1 cellular context compared by ENCODE assay signal in the genomic region with DNA sequence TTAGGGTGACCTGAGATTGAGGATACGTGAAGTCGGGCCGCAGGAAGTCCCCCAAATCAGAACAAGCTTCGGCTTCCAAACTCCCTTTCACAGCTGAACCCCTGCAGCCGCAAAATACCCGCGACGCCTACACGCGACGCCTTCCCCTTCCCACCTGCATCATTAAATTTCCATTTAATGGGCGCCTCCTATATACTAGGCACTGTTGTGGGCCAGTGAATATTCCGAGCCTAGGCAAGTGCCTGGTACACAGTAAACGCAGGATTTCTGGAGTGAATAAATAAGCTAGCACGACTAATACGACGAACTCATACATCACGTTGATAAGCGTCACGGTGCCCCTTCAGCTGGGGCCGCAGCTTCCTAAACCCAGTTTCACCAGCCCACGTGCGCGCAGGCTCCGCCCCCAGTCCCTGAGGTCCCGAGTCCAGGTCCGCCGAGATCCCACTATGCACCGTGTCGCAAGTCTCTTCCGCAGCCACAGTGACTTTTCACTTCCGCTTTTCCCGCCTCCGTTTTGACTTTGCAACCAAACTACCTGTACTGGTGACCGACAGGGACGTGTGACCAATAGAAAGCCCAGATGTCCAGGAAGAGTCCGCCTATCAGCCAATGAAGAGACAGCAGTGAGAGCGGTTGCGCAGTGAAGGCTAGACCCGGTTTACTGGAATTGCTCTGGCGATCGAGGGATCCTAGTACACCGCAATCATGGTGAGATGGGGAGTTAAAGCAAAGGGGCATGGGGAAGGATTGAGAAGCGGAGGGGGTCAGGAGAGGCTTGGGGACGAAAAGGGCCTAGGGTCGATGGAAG.
A peak's percentile ranks its signal among the peaks of the same experiment; 100 is the strongest.
TF ChIP-seq lines count a peak whose summit lies in the region.

Gene PSMB3, plus strand, starts transcription at position 623 of the 811 bp plus-strand sequence. Its CDS starts 86 bp downstream, at position 709.

TF ChIP-seq in HepG2, 621 proteins besides CTCF, POLR2A, EP300 and RAD21 (continued from another document and continues in another):
- TF ChIP-seq PBX2 (CRISPR knock-in tag; IDR thresholded peaks at IDR 0.05) = peak; percentile 99
- TF ChIP-seq HOXD1 (CRISPR knock-in tag; IDR thresholded peaks at IDR 0.05) = no peak
- no peak for TF ChIP-seq ZNF781 (CRISPR knock-in tag; IDR thresholded peaks at IDR 0.05; ENCODE audit: borderline replicate concordance, not compliant biosample characterization)
- TF ChIP-seq, protein P1, sequence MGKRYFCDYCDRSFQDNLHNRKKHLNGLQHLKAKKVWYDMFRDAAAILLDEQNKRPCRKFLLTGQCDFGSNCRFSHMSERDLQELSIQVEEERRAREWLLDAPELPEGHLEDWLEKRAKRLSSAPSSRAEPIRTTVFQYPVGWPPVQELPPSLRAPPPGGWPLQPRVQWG (CRISPR knock-in tag; IDR thresholded peaks at IDR 0.05; ENCODE audit: borderline replicate concordance, low read depth) = no peak
- no peak for TF ChIP-seq MAFF (IDR thresholded peaks at IDR 0.05; ENCODE audit: low read depth, low read length)
- TF ChIP-seq ATF6 (CRISPR knock-in tag; conservative IDR thresholded peaks at IDR 0.05) = no peak
- peak; percentile 24 for TF ChIP-seq THAP7 (CRISPR knock-in tag; IDR thresholded peaks at IDR 0.05)
- no peak for TF ChIP-seq ZNF615 (CRISPR knock-in tag; IDR thresholded peaks at IDR 0.05; ENCODE audit: borderline replicate concordance)
- TF ChIP-seq AGO1 (IDR thresholded peaks at IDR 0.05; ENCODE audit: low read depth, low read length, poor library complexity, severe bottlenecking) = peak; percentile 15
- TF ChIP-seq NR2C2 (CRISPR knock-in tag; IDR thresholded peaks at IDR 0.05; ENCODE audit: borderline replicate concordance) = peak; percentile 97
- TF ChIP-seq CBX2 (IDR thresholded peaks at IDR 0.05; ENCODE audit: low read depth, low read length) = no peak
- TF ChIP-seq CBX2 (CRISPR knock-in tag; IDR thresholded peaks at IDR 0.05; ENCODE audit: low read depth) = no peak
- no peak for TF ChIP-seq HNRNPH1 (optimal IDR thresholded peaks at IDR 0.05; ENCODE audit: low read depth, low read length)
- no peak for TF ChIP-seq ZFP36L2 (CRISPR knock-in tag; IDR thresholded peaks at IDR 0.05)
- peak; percentile 55; the same call in 1 of the 2 replicates for TF ChIP-seq RERE (CRISPR knock-in tag; IDR thresholded peaks at IDR 0.05; ENCODE audit: low read depth)
- no peak for TF ChIP-seq EZH2 (conservative IDR thresholded peaks at IDR 0.05; ENCODE audit: low read depth, low read length)
- TF ChIP-seq NCOA2 (CRISPR knock-in tag; IDR thresholded peaks at IDR 0.05) = peak; percentile 61
- peak; percentile 81 for TF ChIP-seq KDM2A (CRISPR knock-in tag; IDR thresholded peaks at IDR 0.05; ENCODE audit: borderline replicate concordance, low read depth)
- TF ChIP-seq, protein P2, sequence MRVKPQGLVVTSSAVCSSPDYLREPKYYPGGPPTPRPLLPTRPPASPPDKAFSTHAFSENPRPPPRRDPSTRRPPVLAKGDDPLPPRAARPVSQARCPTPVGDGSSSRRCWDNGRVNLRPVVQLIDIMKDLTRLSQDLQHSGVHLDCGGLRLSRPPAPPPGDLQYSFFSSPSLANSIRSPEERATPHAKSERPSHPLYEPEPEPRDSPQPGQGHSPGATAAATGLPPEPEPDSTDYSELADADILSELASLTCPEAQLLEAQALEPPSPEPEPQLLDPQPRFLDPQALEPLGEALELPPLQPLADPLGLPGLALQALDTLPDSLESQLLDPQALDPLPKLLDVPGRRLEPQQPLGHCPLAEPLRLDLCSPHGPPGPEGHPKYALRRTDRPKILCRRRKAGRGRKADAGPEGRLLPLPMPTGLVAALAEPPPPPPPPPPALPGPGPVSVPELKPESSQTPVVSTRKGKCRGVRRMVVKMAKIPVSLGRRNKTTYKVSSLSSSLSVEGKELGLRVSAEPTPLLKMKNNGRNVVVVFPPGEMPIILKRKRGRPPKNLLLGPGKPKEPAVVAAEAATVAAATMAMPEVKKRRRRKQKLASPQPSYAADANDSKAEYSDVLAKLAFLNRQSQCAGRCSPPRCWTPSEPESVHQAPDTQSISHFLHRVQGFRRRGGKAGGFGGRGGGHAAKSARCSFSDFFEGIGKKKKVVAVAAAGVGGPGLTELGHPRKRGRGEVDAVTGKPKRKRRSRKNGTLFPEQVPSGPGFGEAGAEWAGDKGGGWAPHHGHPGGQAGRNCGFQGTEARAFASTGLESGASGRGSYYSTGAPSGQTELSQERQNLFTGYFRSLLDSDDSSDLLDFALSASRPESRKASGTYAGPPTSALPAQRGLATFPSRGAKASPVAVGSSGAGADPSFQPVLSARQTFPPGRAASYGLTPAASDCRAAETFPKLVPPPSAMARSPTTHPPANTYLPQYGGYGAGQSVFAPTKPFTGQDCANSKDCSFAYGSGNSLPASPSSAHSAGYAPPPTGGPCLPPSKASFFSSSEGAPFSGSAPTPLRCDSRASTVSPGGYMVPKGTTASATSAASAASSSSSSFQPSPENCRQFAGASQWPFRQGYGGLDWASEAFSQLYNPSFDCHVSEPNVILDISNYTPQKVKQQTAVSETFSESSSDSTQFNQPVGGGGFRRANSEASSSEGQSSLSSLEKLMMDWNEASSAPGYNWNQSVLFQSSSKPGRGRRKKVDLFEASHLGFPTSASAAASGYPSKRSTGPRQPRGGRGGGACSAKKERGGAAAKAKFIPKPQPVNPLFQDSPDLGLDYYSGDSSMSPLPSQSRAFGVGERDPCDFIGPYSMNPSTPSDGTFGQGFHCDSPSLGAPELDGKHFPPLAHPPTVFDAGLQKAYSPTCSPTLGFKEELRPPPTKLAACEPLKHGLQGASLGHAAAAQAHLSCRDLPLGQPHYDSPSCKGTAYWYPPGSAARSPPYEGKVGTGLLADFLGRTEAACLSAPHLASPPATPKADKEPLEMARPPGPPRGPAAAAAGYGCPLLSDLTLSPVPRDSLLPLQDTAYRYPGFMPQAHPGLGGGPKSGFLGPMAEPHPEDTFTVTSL (CRISPR knock-in tag; IDR thresholded peaks at IDR 0.05; ENCODE audit: borderline replicate concordance) = no peak
- peak; percentile 94 for TF ChIP-seq SP4 (CRISPR knock-in tag; IDR thresholded peaks at IDR 0.05)
- no peak for TF ChIP-seq KLF9 (CRISPR knock-in tag; IDR thresholded peaks at IDR 0.05; ENCODE audit: low read depth)
- 0 out of 2 replicates have a peak, but pooled peaks have one; percentile 4 for TF ChIP-seq ZNF430 (CRISPR knock-in tag; IDR thresholded peaks at IDR 0.05)
- 0 out of 2 replicates have a peak, but pooled peaks have one; percentile 63 for TF ChIP-seq CREBL2 (CRISPR knock-in tag; IDR thresholded peaks at IDR 0.05; ENCODE audit: borderline replicate concordance)
- no peak for TF ChIP-seq XBP1 (CRISPR knock-in tag; IDR thresholded peaks at IDR 0.05)
- TF ChIP-seq ZKSCAN1 (IDR thresholded peaks at IDR 0.05; ENCODE audit: low read length) = peak; percentile 71
- TF ChIP-seq ZNF331 (CRISPR knock-in tag; IDR thresholded peaks at IDR 0.05) = peak; percentile 77
- TF ChIP-seq YEATS2 (CRISPR knock-in tag; IDR thresholded peaks at IDR 0.05; ENCODE audit: borderline replicate concordance) = peak; percentile 98
- no peak for TF ChIP-seq DNMT1 (CRISPR knock-in tag; IDR thresholded peaks at IDR 0.05)
- TF ChIP-seq, protein P3, sequence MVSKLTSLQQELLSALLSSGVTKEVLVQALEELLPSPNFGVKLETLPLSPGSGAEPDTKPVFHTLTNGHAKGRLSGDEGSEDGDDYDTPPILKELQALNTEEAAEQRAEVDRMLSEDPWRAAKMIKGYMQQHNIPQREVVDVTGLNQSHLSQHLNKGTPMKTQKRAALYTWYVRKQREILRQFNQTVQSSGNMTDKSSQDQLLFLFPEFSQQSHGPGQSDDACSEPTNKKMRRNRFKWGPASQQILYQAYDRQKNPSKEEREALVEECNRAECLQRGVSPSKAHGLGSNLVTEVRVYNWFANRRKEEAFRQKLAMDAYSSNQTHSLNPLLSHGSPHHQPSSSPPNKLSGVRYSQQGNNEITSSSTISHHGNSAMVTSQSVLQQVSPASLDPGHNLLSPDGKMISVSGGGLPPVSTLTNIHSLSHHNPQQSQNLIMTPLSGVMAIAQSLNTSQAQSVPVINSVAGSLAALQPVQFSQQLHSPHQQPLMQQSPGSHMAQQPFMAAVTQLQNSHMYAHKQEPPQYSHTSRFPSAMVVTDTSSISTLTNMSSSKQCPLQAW (CRISPR knock-in tag; IDR thresholded peaks at IDR 0.05) = peak; percentile 97
- TF ChIP-seq ZNF883 (CRISPR knock-in tag; IDR thresholded peaks at IDR 0.05; ENCODE audit: not compliant biosample characterization) = peak; percentile 54
- TF ChIP-seq HDAC1 (CRISPR knock-in tag; IDR thresholded peaks at IDR 0.05) = peak; percentile 99
- TF ChIP-seq, protein P4, sequence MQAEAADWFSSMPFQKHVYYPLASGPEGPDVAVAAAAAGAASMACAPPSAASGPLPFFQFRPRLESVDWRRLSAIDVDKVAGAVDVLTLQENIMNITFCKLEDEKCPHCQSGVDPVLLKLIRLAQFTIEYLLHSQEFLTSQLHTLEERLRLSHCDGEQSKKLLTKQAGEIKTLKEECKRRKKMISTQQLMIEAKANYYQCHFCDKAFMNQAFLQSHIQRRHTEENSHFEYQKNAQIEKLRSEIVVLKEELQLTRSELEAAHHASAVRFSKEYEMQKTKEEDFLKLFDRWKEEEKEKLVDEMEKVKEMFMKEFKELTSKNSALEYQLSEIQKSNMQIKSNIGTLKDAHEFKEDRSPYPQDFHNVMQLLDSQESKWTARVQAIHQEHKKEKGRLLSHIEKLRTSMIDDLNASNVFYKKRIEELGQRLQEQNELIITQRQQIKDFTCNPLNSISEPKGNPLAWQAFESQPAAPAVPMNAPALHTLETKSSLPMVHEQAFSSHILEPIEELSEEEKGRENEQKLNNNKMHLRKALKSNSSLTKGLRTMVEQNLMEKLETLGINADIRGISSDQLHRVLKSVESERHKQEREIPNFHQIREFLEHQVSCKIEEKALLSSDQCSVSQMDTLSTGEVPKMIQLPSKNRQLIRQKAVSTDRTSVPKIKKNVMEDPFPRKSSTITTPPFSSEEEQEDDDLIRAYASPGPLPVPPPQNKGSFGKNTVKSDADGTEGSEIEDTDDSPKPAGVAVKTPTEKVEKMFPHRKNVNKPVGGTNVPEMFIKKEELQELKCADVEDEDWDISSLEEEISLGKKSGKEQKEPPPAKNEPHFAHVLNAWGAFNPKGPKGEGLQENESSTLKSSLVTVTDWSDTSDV (CRISPR knock-in tag; IDR thresholded peaks at IDR 0.05) = 0 out of 2 replicates have a peak, but pooled peaks have one; percentile 11
- TF ChIP-seq TOPORS (CRISPR knock-in tag; IDR thresholded peaks at IDR 0.05) = peak; percentile 39; the same call in 1 of the 2 replicates
